25 cellular contexts compared by ENCODE assay signal in genomic region chr9:102892025-102892424, GRCh38.
"Had no signal": no experiment of that assay in that cellular context is flagged by ENCODE, and none has a peak within 500 bp of the region (broad histone marks: within the 10 kb centered on the region; RNA-seq: fewer than 3 reads in every experiment).

No MANE protein-coding gene starts in this region.

- H3K9me3 ChIP-seq: suprapubic skin, testis, thoracic aorta, thyroid gland, tibial artery, tibial nerve, transverse colon, upper lobe of left lung, upper lobe of right lung, uterus, vagina had no signal

- H3K36me3 ChIP-seq: stomach, suprapubic skin, thoracic aorta, thyroid gland, tibial artery, tibial nerve, transverse colon, upper lobe of left lung, upper lobe of right lung, uterus, vagina had no signal

- H3K27ac ChIP-seq: stomach, suprapubic skin, testis, thoracic aorta, thyroid gland, tibial artery, tibial nerve, transverse colon, upper lobe of left lung, upper lobe of right lung, uterus, vagina had no signal

- FAIRE-seq: urothelium cell line had no signal

- H3K4me3 ChIP-seq: stomach, suprapubic skin, testis, thoracic aorta, thyroid gland, tibial artery, tibial nerve, transverse colon, upper lobe of left lung, upper lobe of right lung, uterus, vagina had no signal

- H3K27me3 ChIP-seq: stomach, suprapubic skin, testis, thyroid gland, tibial artery, tibial nerve, transverse colon, upper lobe of left lung, upper lobe of right lung, uterus, vagina had no signal

- DNase-seq: stimulated activated CD4-positive, alpha-beta T cell treated with anti-CD3 and anti-CD28 coated beads, Interleukin-2, amount 100 ng/mL, for 48 hours; stimulated activated CD4-positive, alpha-beta T cell treated with anti-CD3 and anti-CD28 coated beads, Interleukin-4, amount 100 ng/mL, for 1 hour; stimulated activated CD4-positive, alpha-beta T cell treated with anti-CD3 and anti-CD28 coated beads, Interleukin-4, amount 100 ng/mL, for 24 hours; stimulated activated CD4-positive, alpha-beta T cell treated with anti-CD3 and anti-CD28 coated beads, Interleukin-4, amount 100 ng/mL, for 4 hours; stimulated activated CD8-positive, alpha-beta memory T cell treated with anti-CD3 and anti-CD28 coated beads, Interleukin-4, amount 100 ng/mL, for 48 hours; stimulated activated naive B cell treated with anti-CD40 and anti-IgM and Interleukin-4, amounts not matched to agents 10 μg/mL and 1 μg/mL and 100 μg/mL, for 72 hours; stimulated activated naive CD4-positive, alpha-beta T cell; stimulated activated naive CD4-positive, alpha-beta T cell treated with Interleukin-2 at 50 U/mL for 16 hours; stimulated activated naive CD8-positive, alpha-beta T cell treated with anti-CD3 and anti-CD28 coated beads, Interleukin-15, amount 100 ng/mL, for 72 hours; stimulated activated naive CD8-positive, alpha-beta T cell treated with anti-CD3 and anti-CD28 coated beads, Interleukin-15, Interleukin-2, amounts not matched to agents 100 U/mL and 50 U/mL, for 24 hours; stomach; substantia nigra; testis; thyroid gland; tibial artery; transverse colon; trophoblast cell; upper lobe of left lung; upper lobe of right lung; uterus had no signal
